Comparison of ENCODE assay signal across 8 cellular contexts in the genomic region with DNA sequence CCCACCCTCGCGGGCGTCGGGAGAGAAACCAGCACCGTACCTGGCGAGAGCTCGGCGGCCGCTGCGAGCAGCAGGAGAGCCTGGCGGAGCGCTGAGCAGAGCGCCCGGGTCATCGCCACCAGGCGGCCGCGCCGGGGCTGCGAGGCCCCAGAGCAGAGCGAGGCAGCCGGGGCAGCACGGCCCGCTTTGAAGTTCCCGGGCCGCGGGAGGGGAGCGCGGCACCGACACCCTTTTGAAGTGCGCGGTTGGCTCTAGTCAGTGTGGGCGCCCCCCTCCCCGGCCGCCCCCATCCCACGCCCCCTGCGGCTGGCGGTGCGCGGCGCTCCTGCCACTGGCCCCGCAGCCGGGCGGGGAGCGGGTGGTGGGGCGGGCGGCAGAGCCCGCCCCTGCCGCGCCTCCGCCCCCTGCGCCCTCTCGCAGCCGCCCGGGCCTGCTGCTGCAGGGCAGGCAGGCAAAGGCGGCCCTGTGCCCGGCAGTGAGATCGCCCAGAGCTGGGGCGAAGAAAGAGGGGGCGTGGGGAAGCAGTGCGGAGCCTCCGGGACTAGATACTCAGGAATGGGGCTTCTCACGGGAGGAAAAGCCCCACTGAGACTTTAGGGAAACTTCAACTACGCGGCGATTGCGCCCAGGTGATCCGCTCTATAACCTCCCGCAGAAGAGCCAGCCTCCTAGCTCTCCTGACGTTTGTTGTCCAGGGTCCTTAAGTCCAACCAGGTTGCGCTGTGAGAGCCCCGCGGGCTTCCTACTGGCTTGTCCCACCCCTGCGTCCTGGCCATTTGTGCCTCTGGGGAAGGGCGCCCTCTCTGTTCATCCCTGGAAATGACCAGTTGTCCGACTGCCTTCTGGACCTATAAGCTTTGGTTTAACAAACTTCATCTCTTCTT. TPM values are rescaled to one million over a fixed set of nuclear protein-coding genes. Genes with fewer than 3 reads are reported as not detected.
DNase-seq lines count a peak whose midpoint lies in the region; ATAC-seq and TF ChIP-seq lines count a peak whose summit lies in the region.

A gene (minus strand): TSS at position 333 of the 884 bp plus-strand sequence. CDS start 220 bp downstream, at position 113.

- peaks cover 29% of the 10 kb centered on the region for H3K4me1 ChIP-seq in CD8-positive, alpha-beta T cell (ENCODE audit: insufficient read depth, low read length)
- H3K4me1 ChIP-seq in OCI-LY1 (ENCODE audit: insufficient read depth, low read length, severe bottlenecking) (peaks cover 4% of the 10 kb centered on the region), fibroblast of lung (ENCODE audit: control insufficient read depth, extremely low read depth, insufficient read depth, low read length) (peaks cover 3% of the 10 kb centered on the region)

- peak; percentile 81 for ATAC-seq in CD8-positive, alpha-beta T cell
- ATAC-seq in GM19452 (IDR thresholded peaks at IDR 0.05; ENCODE audit: unreplicated experiment): peak; percentile 91
- ATAC-seq in HG03565 (IDR thresholded peaks at IDR 0.05; ENCODE audit: unreplicated experiment): peak; percentile 73
- peak; percentile 86 to 91 for ATAC-seq in naive B cell (ENCODE audit: low read depth in 2 of 2)
- ATAC-seq in stimulated activated naive B cell treated with anti-CD40 and anti-IgM and Interleukin-4, amounts not matched to agents 10 μg/mL and 1 μg/mL and 100 μg/mL, for 72 hours (replicated peaks): peak; percentile 93 to 94

- H3K9me3 Mint-ChIP-seq in CD8-positive, alpha-beta T cell: no peaks in the 10 kb centered on the region
- peaks cover 0 to 3% (median 0%) of the 10 kb centered on the region in 7 donors for H3K9me3 Mint-ChIP-seq in naive B cell
- H3K9me3 Mint-ChIP-seq in stimulated activated naive B cell treated with anti-CD40 and anti-IgM and Interleukin-4, amounts not matched to agents 10 μg/mL and 1 μg/mL and 100 μg/mL, for 72 hours: no peaks in the 10 kb centered on the region

- no peaks in the 10 kb centered on the region for H3K27me3 Mint-ChIP-seq in CD8-positive, alpha-beta T cell (ENCODE audit: low read depth)
- H3K27me3 Mint-ChIP-seq in naive B cell: peaks cover 6 to 10% (median 9%) of the 10 kb centered on the region in 3 donors
- H3K27me3 Mint-ChIP-seq in stimulated activated naive B cell treated with anti-CD40 and anti-IgM and Interleukin-4, amounts not matched to agents 10 μg/mL and 1 μg/mL and 100 μg/mL, for 72 hours: peaks cover 9 to 10% of the 10 kb centered on the region in 2 donors

- CTCF ChIA-PET in CD8-positive, alpha-beta T cell (lab: Charles Lee): interaction anchor here (0.7 to 3.2 kb wide), 29 partner anchors 8 to 385 kb away, joined by 3 to 18 read pairs (median 4); a partner anchor contains a TSS

- H3K9me3 ChIP-seq in CD8-positive, alpha-beta T cell (ENCODE audit: low read length): no peaks in the 10 kb centered on the region
- H3K9me3 ChIP-seq in OCI-LY1 (ENCODE audit: low read length) (no peaks in the 10 kb centered on the region), fibroblast of lung (ENCODE audit: control insufficient read depth, insufficient read depth, low read depth, low read length) (no peaks in the 10 kb centered on the region)

- H3K27ac ChIP-seq in CD8-positive, alpha-beta T cell (ENCODE audit: low read depth, low read length): peak within 1 kb of the TSS; percentile 42
- H3K27ac ChIP-seq in OCI-LY1 (ENCODE audit: low read depth, low read length, poor library complexity, severe bottlenecking): no peak within 1 kb of the TSS
- H3K27ac ChIP-seq in fibroblast of lung (ENCODE audit: insufficient read depth, low read length): no peak within 1 kb of the TSS

- intact Hi-C loops in CD8-positive, alpha-beta T cell (cut with DNase I, micrococcal nuclease): loop anchor here (1.0 to 10.0 kb wide), 11 partner anchors 136 to 1658 kb away; a partner anchor contains a TSS

- H3F3A ChIP-seq in OCI-LY1 (ENCODE audit: insufficient read depth, low read length): no peaks in the 10 kb centered on the region

- DNase-seq in CD8-positive, alpha-beta T cell: peak; percentile 32 to 81 (median 60)
- DNase-seq in activated T-helper 1 cell treated with anti-CD3 and anti-CD28 coated beads, Interleukin-2, amount 50 U/mL, for 16 hours (ENCODE audit: low read depth in 1 of 2, low spot score in 1 of 2): peak; percentile 27 to 59
- peak; percentile 40 to 64 for DNase-seq in fibroblast of lung (ENCODE audit: low read depth in 2 of 2)
- DNase-seq in naive B cell: peak; percentile 56
- peak; percentile 28 for DNase-seq in stimulated activated naive B cell treated with anti-CD40 and anti-IgM and Interleukin-4, amounts not matched to agents 10 μg/mL and 1 μg/mL and 100 μg/mL, for 72 hours

- peak within 1 kb of the TSS; percentile 78 for H3K4me2 ChIP-seq in OCI-LY1 (ENCODE audit: low read length)
- peak within 1 kb of the TSS; percentile 89 for H3K4me2 ChIP-seq in fibroblast of lung (ENCODE audit: extremely low read depth, insufficient read depth, low read length)

- peak within 1 kb of the TSS; percentile 81 for H3K4me3 ChIP-seq in CD8-positive, alpha-beta T cell (ENCODE audit: low read depth, low read length)
- peak within 1 kb of the TSS; percentile 56 for H3K4me3 ChIP-seq in OCI-LY1 (ENCODE audit: low read depth, low read length, poor library complexity, severe bottlenecking)
- H3K4me3 ChIP-seq in fibroblast of lung (replicated peaks in 1 of 4; ENCODE audit: control extremely low read depth in 1 of 4, insufficient read depth in 1 of 4, low read depth in 3 of 4, low read length in 4 of 4): peak within 1 kb of the TSS; percentile 45 to 66 (median 53)

- no peaks in the 10 kb centered on the region for H3K9me2 ChIP-seq in OCI-LY1 (ENCODE audit: low read depth, low read length)

- peaks cover 5% of the 10 kb centered on the region for H3K36me3 Mint-ChIP-seq in CD8-positive, alpha-beta T cell
- no peaks in the 10 kb centered on the region for H3K36me3 Mint-ChIP-seq in naive B cell
- no peaks in the 10 kb centered on the region for H3K36me3 Mint-ChIP-seq in stimulated activated naive B cell treated with anti-CD40 and anti-IgM and Interleukin-4, amounts not matched to agents 10 μg/mL and 1 μg/mL and 100 μg/mL, for 72 hours

- H3K9ac ChIP-seq in OCI-LY1 (ENCODE audit: low read length) (peak within 1 kb of the TSS; percentile 30; the same call in 1 of the 2 replicates), fibroblast of lung (ENCODE audit: insufficient read depth, low read length) (peak within 1 kb of the TSS; percentile 26)

- H3K79me2 ChIP-seq in OCI-LY1 (ENCODE audit: insufficient read depth, low read length) (no peaks in the 10 kb centered on the region), fibroblast of lung (ENCODE audit: control insufficient read depth, insufficient read depth, low read length) (no peaks in the 10 kb centered on the region)

- TF ChIP-seq CTCF in CD8-positive, alpha-beta T cell (IDR thresholded peaks at IDR 0.05): peak; percentile 26
- TF ChIP-seq CTCF in OCI-LY1 (IDR thresholded peaks at IDR 0.05; ENCODE audit: low read length): peak; percentile 63
- TF ChIP-seq CTCF in fibroblast of lung (conservative IDR thresholded peaks at IDR 0.05 in 1 of 2, IDR thresholded peaks at IDR 0.05 in 1 of 2; ENCODE audit: low read depth in 1 of 2, low read length in 2 of 2): peak; percentile 59 to 65

- H3K36me3 ChIP-seq in CD8-positive, alpha-beta T cell (ENCODE audit: insufficient read depth, low read length): no peaks in the 10 kb centered on the region
- no peaks in the 10 kb centered on the region for H3K36me3 ChIP-seq in OCI-LY1 (ENCODE audit: insufficient read depth, low read length)
- no peaks in the 10 kb centered on the region for H3K36me3 ChIP-seq in fibroblast of lung (ENCODE audit: control insufficient read depth, insufficient read depth, low read length)

- peak within 1 kb of the TSS; percentile 76 for H3K27ac Mint-ChIP-seq in CD8-positive, alpha-beta T cell
- peak within 1 kb of the TSS in 2 of 6 donors; percentile 42 to 75 for H3K27ac Mint-ChIP-seq in naive B cell
- no peak within 1 kb of the TSS for H3K27ac Mint-ChIP-seq in stimulated activated naive B cell treated with anti-CD40 and anti-IgM and Interleukin-4, amounts not matched to agents 10 μg/mL and 1 μg/mL and 100 μg/mL, for 72 hours

- H2AFZ ChIP-seq in OCI-LY1 (ENCODE audit: low read length): no peak within 1 kb of the TSS
- peak within 1 kb of the TSS; percentile 79 for H2AFZ ChIP-seq in fibroblast of lung (ENCODE audit: low read length)

- POLR2A ChIA-PET in CD8-positive, alpha-beta T cell (lab: Charles Lee): interaction anchor here (0.8 to 1.0 kb wide), 3 partner anchors 8 to 322 kb away, joined by 3 to 4 read pairs (median 3); no protein-coding TSS in a partner anchor

- H3K4me1 Mint-ChIP-seq in CD8-positive, alpha-beta T cell (ENCODE audit: low read depth): peaks cover 37% of the 10 kb centered on the region
- peaks cover 15 to 19% (median 17%) of the 10 kb centered on the region in 3 donors for H3K4me1 Mint-ChIP-seq in naive B cell
- H3K4me1 Mint-ChIP-seq in stimulated activated naive B cell treated with anti-CD40 and anti-IgM and Interleukin-4, amounts not matched to agents 10 μg/mL and 1 μg/mL and 100 μg/mL, for 72 hours: peaks cover 11 to 23% of the 10 kb centered on the region in 2 donors

- no peaks in the 10 kb centered on the region for H3K27me3 ChIP-seq in CD8-positive, alpha-beta T cell (ENCODE audit: insufficient read depth, low read length)
- H3K27me3 ChIP-seq in OCI-LY1 (ENCODE audit: insufficient read depth, low read length): 0 out of 2 replicates have a peak, but pooled peaks cover 5% of the 10 kb centered on the region
- H3K27me3 ChIP-seq in fibroblast of lung (ENCODE audit: control insufficient read depth, insufficient read depth, low read length): peaks cover 11% of the 10 kb centered on the region

- H4K20me1 ChIP-seq in OCI-LY1 (ENCODE audit: insufficient read depth, low read length) (no peaks in the 10 kb centered on the region), fibroblast of lung (ENCODE audit: control insufficient read depth, extremely low read depth, insufficient read depth, low read length) (no peaks in the 10 kb centered on the region)

- peak within 1 kb of the TSS; percentile 96 for H3K4me3 Mint-ChIP-seq in CD8-positive, alpha-beta T cell
- H3K4me3 Mint-ChIP-seq in naive B cell: peak within 1 kb of the TSS; percentile 76 to 94 (median 85)
- peak within 1 kb of the TSS; percentile 81 to 84 for H3K4me3 Mint-ChIP-seq in stimulated activated naive B cell treated with anti-CD40 and anti-IgM and Interleukin-4, amounts not matched to agents 10 μg/mL and 1 μg/mL and 100 μg/mL, for 72 hours

RNA-seq across cellular contexts. Expression of the gene that starts here (rescaled TPM):
- 1 to 10 TPM; 2.3 to 2.4 TPM for total RNA-seq in CD8-positive, alpha-beta T cell
- total RNA-seq in fibroblast of lung: 0.26 and 0.83 TPM in 2 replicates
- polyA plus RNA-seq in fibroblast of lung (0.09 and 0.35 TPM in 2 replicates), naive B cell (ENCODE audit: low read depth in 6 of 6) (not detected)
- 0.12 and 0.16 TPM in 2 replicates for polyA plus RNA-seq in fibroblast of lung (2012)
- not detected in 2 replicates for polyA minus RNA-seq in fibroblast of lung (ENCODE audit: low replicate concordance)

Comparison
In these comparisons a context has a peak if more than half of its experiments do, and no peak if none do; other contexts are left out.
1. Peak in DNase-seq, H3K4me3 ChIP-seq, H3K9ac ChIP-seq and H3K4me2 ChIP-seq in fibroblast of lung; RNA of the gene not detected or under 1 TPM.
2. Peak in DNase-seq and ATAC-seq in naive B cell; RNA of the gene not detected or under 1 TPM.